29 cellular contexts compared by ENCODE assay signal in genomic region chr12:121656122-121656521, GRCh38. TPM values are rescaled to one million over a fixed set of nuclear protein-coding genes. Genes with fewer than 3 reads are reported as not detected.
"Had no signal": no experiment of that assay in that cellular context is flagged by ENCODE, and none has a peak within 500 bp of the region (broad histone marks: within the 10 kb centered on the region; RNA-seq: fewer than 3 reads in every experiment).

No MANE protein-coding gene starts in this region.

- H3K4me2 ChIP-seq: hepatocyte had no signal

- H3K27ac Mint-ChIP-seq: activated CD4-positive, alpha-beta T cell treated with anti-CD3 and anti-CD28 coated beads for 36 hours; activated naive CD4-positive, alpha-beta T cell treated with anti-CD3 and anti-CD28 coated beads, Interleukin-2, amount 50 U/mL, for 24 hours; stimulated activated naive CD8-positive, alpha-beta T cell treated with anti-CD3 and anti-CD28 coated beads, Interleukin-15, Interleukin-2, amounts not matched to agents 100 ng/mL and 50 ng/mL, for 24 hours had no signal

- H3K27ac ChIP-seq: hepatocyte, pancreas, prostate gland, thoracic aorta had no signal

- H3K4me3 Mint-ChIP-seq: activated CD4-positive, alpha-beta T cell treated with anti-CD3 and anti-CD28 coated beads for 36 hours; activated naive CD4-positive, alpha-beta T cell treated with anti-CD3 and anti-CD28 coated beads, Interleukin-2, amount 50 U/mL, for 24 hours; activated T-cell treated with anti-CD3 and anti-CD28 coated beads, Interleukin-2, amount 50 U/mL, for 4 hours; central memory CD8-positive, alpha-beta T cell; stimulated activated naive CD8-positive, alpha-beta T cell treated with anti-CD3 and anti-CD28 coated beads, Interleukin-15, Interleukin-2, amounts not matched to agents 100 ng/mL and 50 ng/mL, for 24 hours had no signal

- H3K27me3 Mint-ChIP-seq: activated CD4-positive, alpha-beta T cell treated with anti-CD3 and anti-CD28 coated beads for 36 hours; activated naive CD4-positive, alpha-beta T cell treated with anti-CD3 and anti-CD28 coated beads, Interleukin-2, amount 50 U/mL, for 24 hours; activated T-helper 17 cell treated with anti-CD3 and anti-CD28 coated beads, Interleukin-2, amount 50 U/mL, for 72 hours; central memory CD8-positive, alpha-beta T cell; stimulated activated naive CD8-positive, alpha-beta T cell treated with anti-CD3 and anti-CD28 coated beads, Interleukin-15, Interleukin-2, amounts not matched to agents 100 ng/mL and 50 ng/mL, for 24 hours had no signal

- FAIRE-seq: bronchial epithelial cell, endometrium, frontal cortex, keratinocyte, pancreas, urothelium cell line had no signal

- H3K9me3 Mint-ChIP-seq: activated naive CD4-positive, alpha-beta T cell treated with anti-CD3 and anti-CD28 coated beads, Interleukin-2, amount 50 U/mL, for 24 hours; activated T-cell treated with anti-CD3 and anti-CD28 coated beads, Interleukin-2, amount 50 U/mL, for 4 hours; activated T-helper 17 cell treated with anti-CD3 and anti-CD28 coated beads, Interleukin-2, amount 50 U/mL, for 72 hours; central memory CD8-positive, alpha-beta T cell; stimulated activated naive CD8-positive, alpha-beta T cell treated with anti-CD3 and anti-CD28 coated beads, Interleukin-15, Interleukin-2, amounts not matched to agents 100 ng/mL and 50 ng/mL, for 24 hours had no signal

- H3K79me2 ChIP-seq: hepatocyte had no signal

- ATAC-seq: activated T-cell treated with anti-CD3 and anti-CD28 coated beads, Interleukin-2, amount 50 U/mL, for 4 hours; left cardiac atrium; left ventricle myocardium superior; mucosa of descending colon; pancreas; sciatic nerve had no signal

- H3K27me3 ChIP-seq: hepatocyte, pancreas had no signal

- H3K36me3 ChIP-seq: pancreas, prostate gland, thoracic aorta had no signal

- H3K4me1 ChIP-seq: pancreas, prostate gland had no signal

- DNase-seq: activated CD4-positive, CD25-positive, alpha-beta regulatory T cell; activated gamma-delta T cell treated with Interleukin-2 at 50 U/mL for 16 hours; activated T-cell treated with anti-CD3 and anti-CD28 coated beads, Interleukin-2, amount 50 U/mL, for 4 hours; effector CD8-positive, alpha-beta T cell; left cardiac atrium; left ventricle myocardium superior; mucosa of descending colon; pancreas; retina; stimulated activated CD4-positive, alpha-beta T cell treated with anti-CD3 and anti-CD28 coated beads, Interleukin-12 subunit alpha, Interleukin-12 subunit beta, amount 100 ng/mL, for 4 hours; stimulated activated CD4-positive, alpha-beta T cell treated with anti-CD3 and anti-CD28 coated beads, Interleukin-4, amount 100 ng/mL, for 1 hour; trophoblast cell had no signal

- H3K4me3 ChIP-seq: hepatocyte, mucosa of descending colon, pancreas, prostate gland, skin epidermis, thoracic aorta had no signal

- H2AFZ ChIP-seq: hepatocyte had no signal

- H3K9me3 ChIP-seq: mucosa of descending colon, pancreas, prostate gland, thoracic aorta had no signal

RNA-seq across cellular contexts. Expression of gene MORN3, which starts 13.3 kb away (rescaled TPM):
- total RNA-seq: left ventricle myocardium superior, mesenteric fat pad, myocyte had no signal
